Comparison of ENCODE assay signal across 1 cellular context in genomic region chr22:19260194-19260593, GRCh38.
TF ChIP-seq lines count a peak whose summit lies in the region.

No MANE protein-coding gene starts in this region.

TF ChIP-seq in GM23338, 12 proteins besides CTCF, POLR2A, EP300 and RAD21:
- no peak for TF ChIP-seq EZH2phosphoT487 (IDR thresholded peaks at IDR 0.05; ENCODE audit: unreplicated experiment)
- no peak for TF ChIP-seq ETS1 (IDR thresholded peaks at IDR 0.05)
- TF ChIP-seq EZH2 (IDR thresholded peaks at IDR 0.05; ENCODE audit: low read depth, unreplicated experiment) = no peak
- TF ChIP-seq REST (IDR thresholded peaks at IDR 0.05; ENCODE audit: unreplicated experiment) = no peak
- TF ChIP-seq NANOG (IDR thresholded peaks at IDR 0.05; ENCODE audit: borderline replicate concordance) = no peak
- TF ChIP-seq STAT1 (IDR thresholded peaks at IDR 0.05; ENCODE audit: unreplicated experiment) = no peak
- TF ChIP-seq ZNF462 (CRISPR knock-in tag; IDR thresholded peaks at IDR 0.05) = no peak
- TF ChIP-seq CREB1 (CRISPR knock-in tag; IDR thresholded peaks at IDR 0.05; ENCODE audit: low read depth) = no peak
- TF ChIP-seq JUNB (IDR thresholded peaks at IDR 0.05; ENCODE audit: unreplicated experiment) = no peak
